8 cellular contexts compared by ENCODE assay signal in the genomic region with DNA sequence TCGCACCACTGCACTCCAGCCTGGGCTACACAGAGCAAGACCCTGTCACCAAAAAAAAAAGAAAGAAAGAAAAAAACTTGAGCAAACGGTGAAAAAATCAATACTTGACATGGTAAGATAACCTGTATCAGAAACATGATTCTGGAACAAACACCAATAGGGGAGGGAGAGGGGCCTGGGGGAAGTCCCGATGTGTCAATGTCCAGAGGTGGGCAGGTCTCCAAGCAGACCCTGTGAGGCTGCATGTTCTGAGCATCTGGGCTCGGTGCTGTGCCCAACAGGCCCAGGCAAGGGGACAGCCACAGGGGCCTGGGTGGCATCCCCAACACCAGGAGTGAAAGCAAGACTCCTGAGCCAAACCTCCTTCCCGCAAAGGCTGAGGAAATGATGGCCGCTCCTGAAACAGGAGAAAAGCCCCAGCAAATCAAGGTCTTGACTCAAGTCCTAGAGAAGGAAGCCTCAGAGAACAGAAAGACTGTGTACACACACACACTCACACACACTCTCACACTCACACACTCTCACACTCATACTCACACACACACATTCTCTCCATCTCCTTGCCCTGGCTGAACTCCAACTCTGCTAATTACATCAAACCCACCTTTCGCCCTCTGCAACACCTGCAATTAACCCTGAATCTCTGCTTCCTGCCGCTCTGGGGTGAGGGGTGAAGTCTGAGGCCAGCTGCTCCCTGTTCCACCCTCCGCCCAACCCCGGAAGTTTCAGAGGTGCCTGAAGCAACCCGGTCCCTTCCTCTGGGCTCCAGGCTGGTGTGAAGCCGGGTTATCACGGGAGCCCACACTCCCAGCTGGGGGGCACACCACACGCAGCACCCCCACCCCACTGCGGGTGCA. TPM values are rescaled to one million over a fixed set of nuclear protein-coding genes. Genes with fewer than 3 reads are reported as not detected.
DNase-seq lines count a peak whose midpoint lies in the region; ATAC-seq and TF ChIP-seq lines count a peak whose summit lies in the region.

No MANE protein-coding gene starts in this region.

- no peak overlapping the region for H3K4me3 ChIP-seq in mesendoderm (ENCODE audit: low read length)

- WGBS in mesendoderm (ENCODE audit: extremely low coverage, insufficient coverage, low lambda C conversion rate) = no CpG with 5 or more reads among the region's 15 CpGs

- H3K79me1 ChIP-seq in mesendoderm (ENCODE audit: low read length) = peaks cover 11% of the 10 kb centered on the region

- no peak overlapping the region for H3K27ac Mint-ChIP-seq in chondrocyte (ENCODE audit: unreplicated experiment)

- H3K4ac ChIP-seq in mesendoderm (ENCODE audit: low read depth, low read length) = no peak overlapping the region

- no peaks in the 10 kb centered on the region for H3K27me3 ChIP-seq in mesendoderm (ENCODE audit: insufficient read depth, low read length, poor library complexity)

- no peak overlapping the region for H2BK5ac ChIP-seq in mesendoderm (ENCODE audit: low read length)

- peak; percentile 38 for TF ChIP-seq POLR2A in GM18526 (IDR thresholded peaks at IDR 0.05; ENCODE audit: extremely low read depth, insufficient read length)

- H3K56ac ChIP-seq in mesendoderm (ENCODE audit: low read length) = peak overlapping the region; percentile 66

- H4K8ac ChIP-seq in mesendoderm (ENCODE audit: low read depth, low read length) = no peak overlapping the region

- H4K5ac ChIP-seq in mesendoderm (ENCODE audit: low read length) = no peak overlapping the region

- H3K36me3 ChIP-seq in mesendoderm (ENCODE audit: control insufficient read depth, insufficient read depth, low read length) = no peaks in the 10 kb centered on the region

- no peaks in the 10 kb centered on the region for H3K36me3 Mint-ChIP-seq in chondrocyte (ENCODE audit: low read depth)

- H3K79me2 ChIP-seq in mesendoderm (ENCODE audit: control insufficient read depth, insufficient read depth, low read length) = peaks cover 56% of the 10 kb centered on the region

- no peak overlapping the region for H2AK5ac ChIP-seq in mesendoderm (ENCODE audit: low read length)

- H3K18ac ChIP-seq in mesendoderm (ENCODE audit: low read length) = peak overlapping the region; percentile 56

- no peak overlapping the region for H3K4me2 ChIP-seq in mesendoderm (ENCODE audit: low read length)

- peak; percentile 71 for ATAC-seq in HG02610 (IDR thresholded peaks at IDR 0.05; ENCODE audit: unreplicated experiment)

- no peak overlapping the region for H2BK15ac ChIP-seq in mesendoderm (replicated peaks; ENCODE audit: low read depth)

- H2BK120ac ChIP-seq in mesendoderm (ENCODE audit: low read depth, low read length) = no peak overlapping the region

- DNase-seq in NCI-H2107 treated with DMSO at 0.1 percent for 48 hours (lab: John Stamatoyannopoulos, UW; ENCODE audit: unreplicated experiment) = peak; percentile 73
- DNase-seq in activated T-helper 9 cell treated with anti-CD3 and anti-CD28 coated beads, Interleukin-2, amount 50 U/mL, for 16 hours (ENCODE audit: low read depth) = peak; percentile 36
- no peak for DNase-seq in mesendoderm
- no peak for DNase-seq in NCI-H128 (lab: John Stamatoyannopoulos, UW; ENCODE audit: unreplicated experiment)
- DNase-seq in LoVo (ENCODE audit: low spot score) = no peak
- no peak for DNase-seq in chondrocyte (ENCODE audit: low spot score)

- no peak overlapping the region for H3K4me3 Mint-ChIP-seq in chondrocyte (ENCODE audit: unreplicated experiment)

- H3K9me3 Mint-ChIP-seq in chondrocyte (ENCODE audit: low read depth) = no peaks in the 10 kb centered on the region

- no peak overlapping the region for H3K27ac ChIP-seq in mesendoderm (ENCODE audit: low read depth, low read length)

- H3K9ac ChIP-seq in mesendoderm (ENCODE audit: low read length) = peak overlapping the region; percentile 18

- H3K4me1 Mint-ChIP-seq in chondrocyte (ENCODE audit: low read depth) = peaks cover 18% of the 10 kb centered on the region

- no peak overlapping the region for H3K23ac ChIP-seq in mesendoderm (ENCODE audit: low read length)

- H3K27me3 Mint-ChIP-seq in chondrocyte (ENCODE audit: low read depth) = peaks cover 17% of the 10 kb centered on the region

- no peak for TF ChIP-seq CTCF in chondrocyte (IDR thresholded peaks at IDR 0.05)

- H3K4me1 ChIP-seq in mesendoderm (ENCODE audit: control insufficient read depth, low read depth, low read length) = peaks cover 37% of the 10 kb centered on the region

RNA-seq across cellular contexts. Expression of gene CCDC88C, which starts 20.4 kb away (rescaled TPM):
- polyA plus RNA-seq in mesendoderm (2013, experiment 1 of 2) = 19.8 TPM
- 20.9 TPM for polyA plus RNA-seq in mesendoderm (2013, experiment 2 of 2)
- 1.1 to 3.6 TPM (median 2.3 TPM) in 3 replicates for total RNA-seq in chondrocyte

Comparison
In these comparisons a context has a peak if more than half of its experiments do, and no peak if none do; other contexts are left out.
1. DNase-seq: peak in NCI-H2107 treated with DMSO at 0.1 percent for 48 hours (single experiment) and activated T-helper 9 cell treated with anti-CD3 and anti-CD28 coated beads, Interleukin-2, amount 50 U/mL, for 16 hours (single experiment); none in mesendoderm (single experiment), NCI-H128 (single experiment), LoVo (single experiment) and chondrocyte (single experiment).